2 cellular contexts compared by ENCODE assay signal in genomic region chr4:3301450-3302163, GRCh38.
TF ChIP-seq lines count a peak whose summit lies in the region.

No MANE protein-coding gene starts in this region.

TF ChIP-seq in IMR-90, 13 proteins besides CTCF, POLR2A, EP300 and RAD21:
- TF ChIP-seq SMC3 (IDR thresholded peaks at IDR 0.05; ENCODE audit: low read depth, low read length), result no peak
- TF ChIP-seq CHD1 (IDR thresholded peaks at IDR 0.05; ENCODE audit: low read depth, low read length), result no peak
- no peak for TF ChIP-seq RFX5 (IDR thresholded peaks at IDR 0.05; ENCODE audit: low read depth, low read length)
- no peak for TF ChIP-seq FOS (IDR thresholded peaks at IDR 0.05; ENCODE audit: low read depth, low read length)
- no peak for TF ChIP-seq BHLHE40 (IDR thresholded peaks at IDR 0.05; ENCODE audit: low read depth, low read length)
- TF ChIP-seq NFE2L2 (IDR thresholded peaks at IDR 0.05; ENCODE audit: low read depth, low read length), result no peak
- no peak for TF ChIP-seq CEBPB (IDR thresholded peaks at IDR 0.05; ENCODE audit: low read depth, low read length)
- no peak for TF ChIP-seq USF2 (IDR thresholded peaks at IDR 0.05; ENCODE audit: low read depth, low read length)

TF ChIP-seq in GM12878, 131 proteins besides CTCF, POLR2A, EP300 and RAD21:
- no peak for TF ChIP-seq ZNF592 (IDR thresholded peaks at IDR 0.05)
